17 cellular contexts compared by ENCODE assay signal in genomic region chr13:77378662-77379061, GRCh38. TPM values are rescaled to one million over a fixed set of nuclear protein-coding genes. Genes with fewer than 3 reads are reported as not detected.
DNase-seq lines count a peak whose midpoint lies in the region; ATAC-seq, FAIRE-seq and TF ChIP-seq lines count a peak whose summit lies in the region.
"Had no signal": no experiment of that assay in that cellular context is flagged by ENCODE, and none has a peak within 500 bp of the region (broad histone marks: within the 10 kb centered on the region; RNA-seq: fewer than 3 reads in every experiment).

No MANE protein-coding gene starts in this region.

- no peak for TF ChIP-seq POLR2A in esophagus squamous epithelium (IDR thresholded peaks at IDR 0.05)

- TF ChIP-seq CTCF in bronchial epithelial cell (IDR thresholded peaks at IDR 0.05; ENCODE audit: insufficient read depth, low read length, severe bottlenecking) (no peak), esophagus squamous epithelium (IDR thresholded peaks at IDR 0.05) (no peak)
- TF ChIP-seq CTCF in CD4-positive, alpha-beta T cell (IDR thresholded peaks at IDR 0.05): no peak

- FAIRE-seq in bronchial epithelial cell (lab: Jason Lieb, UNC) (no peak), HTR-8/SVneo (lab: Jason Lieb, UNC) (no peak)
- FAIRE-seq: GM12892, GM18507 had no signal

- peaks cover 4 to 63% (median 7%) of the 10 kb centered on the region in 3 donors for H3K4me1 ChIP-seq in esophagus squamous epithelium

- no peak overlapping the region for H3K4me3 Mint-ChIP-seq in CD4-positive, alpha-beta T cell
- H3K4me3 Mint-ChIP-seq: CD8-positive, alpha-beta memory T cell had no signal

- H3K36me3 Mint-ChIP-seq in CD4-positive, alpha-beta T cell (ENCODE audit: low read depth): no peaks in the 10 kb centered on the region
- H3K36me3 Mint-ChIP-seq: CD8-positive, alpha-beta memory T cell had no signal

- H3K27me3 Mint-ChIP-seq in CD4-positive, alpha-beta T cell: no peaks in the 10 kb centered on the region

- H3K27ac Mint-ChIP-seq in CD4-positive, alpha-beta T cell: no peak overlapping the region
- H3K27ac Mint-ChIP-seq: CD8-positive, alpha-beta memory T cell had no signal

- H3K4me3 ChIP-seq in bronchial epithelial cell (ENCODE audit: low read depth, low read length) (no peak overlapping the region), esophagus squamous epithelium (no peak overlapping the region)
- H3K4me3 ChIP-seq: BLaER1 treated with 17β-estradiol and CSF1 and Interleukin-3, amounts not matched to agents 10 nM and 100 nM; GM23248; HAP-1 had no signal

- DNase-seq in NCI-H748 (lab: John Stamatoyannopoulos, UW; ENCODE audit: unreplicated experiment): peak; percentile 54
- no peak for DNase-seq in NCI-H748 treated with DMSO at 0.1 percent for 48 hours (lab: John Stamatoyannopoulos, UW)
- DNase-seq in bronchial epithelial cell (ENCODE audit: low read depth): peak; percentile 74
- DNase-seq in esophagus squamous epithelium (lab: John Stamatoyannopoulos, UW): no peak
- no peak for DNase-seq in NCI-H1092 treated with DMSO at 0.1 percent for 48 hours (lab: John Stamatoyannopoulos, UW)
- no peak for DNase-seq in CD4-positive, alpha-beta T cell
- DNase-seq in HTR-8/SVneo (ENCODE audit: insufficient read length, low spot score): no peak
- DNase-seq: 8988T; CD8-positive, alpha-beta memory T cell; DMS153; DMS79; GDM1; GM23248 had no signal

- H3K27me3 ChIP-seq in bronchial epithelial cell (ENCODE audit: control insufficient read depth, insufficient read depth, low read length): no peaks in the 10 kb centered on the region
- no peaks in the 10 kb centered on the region for H3K27me3 ChIP-seq in esophagus squamous epithelium
- H3K27me3 ChIP-seq in CD4-positive, alpha-beta T cell (ENCODE audit: control insufficient read depth, insufficient read depth, low read length): no peaks in the 10 kb centered on the region
- H3K27me3 ChIP-seq: BLaER1 treated with 17β-estradiol and CSF1 and Interleukin-3, amounts not matched to agents 10 nM and 100 nM had no signal

- intact Hi-C loops in esophagus squamous epithelium (cut with DNase I): no loop called here
- intact Hi-C loops in CD4-positive, alpha-beta T cell (cut with DNase I, micrococcal nuclease): no loop called here

- no peaks in the 10 kb centered on the region for H3K9me3 ChIP-seq in esophagus squamous epithelium
- H3K9me3 ChIP-seq in CD4-positive, alpha-beta T cell (ENCODE audit: control insufficient read depth, low read length): no peaks in the 10 kb centered on the region
- H3K9me3 ChIP-seq: HAP-1 had no signal

- H3K27ac ChIP-seq in esophagus squamous epithelium: peak overlapping the region in 3 of 4 donors; percentile 25 to 72 (median 58)
- no peak overlapping the region for H3K27ac ChIP-seq in CD4-positive, alpha-beta T cell (ENCODE audit: low read depth, low read length)
- H3K27ac ChIP-seq: GM23248 had no signal

- H3K4me1 Mint-ChIP-seq in CD4-positive, alpha-beta T cell (ENCODE audit: low read depth): no peaks in the 10 kb centered on the region

- ATAC-seq in CD4-positive, alpha-beta T cell (ENCODE audit: poor library complexity): no peak

- H3K36me3 ChIP-seq in bronchial epithelial cell (ENCODE audit: control insufficient read depth, insufficient read depth, low read length) (no peaks in the 10 kb centered on the region), esophagus squamous epithelium (no peaks in the 10 kb centered on the region)
- H3K36me3 ChIP-seq: BLaER1 treated with 17β-estradiol and CSF1 and Interleukin-3, amounts not matched to agents 10 nM and 100 nM; HAP-1 had no signal

- no peaks in the 10 kb centered on the region for H3K9me3 Mint-ChIP-seq in CD4-positive, alpha-beta T cell
- H3K9me3 Mint-ChIP-seq: CD8-positive, alpha-beta memory T cell had no signal

- POLR2A ChIA-PET in CD4-positive, alpha-beta T cell (lab: Charles Lee): interaction anchor here (1.0 kb wide), 1 partner anchor 37 kb away, joined by 3 read pairs; no protein-coding TSS in a partner anchor

- CTCF ChIA-PET in CD4-positive, alpha-beta T cell (lab: Charles Lee): no interaction called here

RNA-seq across cellular contexts. Expression of gene MYCBP2, which starts 51.8 kb away (rescaled TPM):
- total RNA-seq in bronchial epithelial cell: 37.4 and 50.2 TPM in 2 replicates
- 100 to 1,000 TPM in 3 of 4 donors, 10 to 100 TPM in 1; 80.9 to 167 (median 130) TPM for total RNA-seq in esophagus squamous epithelium
- total RNA-seq in CD4-positive, alpha-beta T cell: 100 to 1,000 TPM; 116 to 119 TPM

Comparison
In these comparisons a context has a peak if more than half of its experiments do, and no peak if none do; other contexts are left out.
1. DNase-seq: peak in NCI-H748 (single experiment) and bronchial epithelial cell (single experiment); none in NCI-H748 treated with DMSO at 0.1 percent for 48 hours (single experiment), esophagus squamous epithelium (single experiment), NCI-H1092 treated with DMSO at 0.1 percent for 48 hours (single experiment), CD4-positive, alpha-beta T cell (0 of 10) and HTR-8/SVneo (single experiment).